8 cellular contexts compared by ENCODE assay signal in the genomic region with DNA sequence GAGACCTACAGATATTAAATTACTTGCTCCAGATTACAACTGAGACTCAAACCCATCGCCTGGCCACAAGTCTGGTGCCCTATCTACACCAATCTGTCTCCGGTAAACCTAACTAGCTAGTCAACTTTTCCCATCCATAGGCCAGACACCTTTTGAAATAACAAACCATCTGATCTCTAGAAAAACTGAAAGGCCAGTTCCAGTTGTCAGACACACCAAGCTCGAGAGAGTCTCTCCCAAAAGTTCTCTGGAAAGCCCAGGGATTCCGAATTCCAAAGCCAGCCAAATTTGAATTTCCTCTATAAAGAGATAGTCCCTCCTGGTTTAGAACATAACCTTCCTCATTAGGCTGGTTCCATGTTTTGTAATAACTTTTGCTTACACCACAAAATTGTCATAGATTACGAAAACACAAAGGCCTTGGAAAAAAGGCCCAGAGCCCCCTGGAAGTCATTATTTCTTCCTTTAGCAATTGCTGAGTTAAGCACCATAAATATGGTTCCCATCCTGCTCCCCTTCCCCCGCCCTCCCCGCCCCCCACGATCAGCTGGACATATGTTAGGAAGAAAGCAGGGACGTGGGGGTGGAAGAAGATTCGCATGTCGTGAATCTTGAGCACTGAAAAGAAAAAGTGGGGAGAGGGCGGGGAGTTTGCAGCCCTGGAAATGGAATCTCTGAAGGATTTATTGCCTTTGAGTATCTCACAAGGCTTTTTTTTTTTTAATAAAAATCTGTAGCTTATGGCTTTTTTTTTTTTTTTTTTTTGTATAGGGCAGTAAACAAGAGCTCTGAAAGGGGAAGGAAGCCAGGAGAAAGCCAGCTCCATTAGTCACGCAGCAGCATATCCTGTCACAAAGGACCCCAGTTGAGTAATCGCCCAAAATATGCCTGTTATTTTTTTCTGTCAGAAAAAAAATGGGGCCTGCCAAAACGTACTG.
A peak's percentile ranks its signal among the peaks of the same experiment; 100 is the strongest.
DNase-seq lines count a peak whose midpoint lies in the region; ATAC-seq and TF ChIP-seq lines count a peak whose summit lies in the region.

No MANE protein-coding gene starts in this region.

- DNase-seq in Daoy (ENCODE audit: low read depth) (peak; percentile 94), NOMO-1 treated with dmso at 0.1 percent for 144 hours (lab: John Stamatoyannopoulos, UW; ENCODE audit: unreplicated experiment) (peak; percentile 94), glutamatergic neuron (no peak), sciatic nerve (ENCODE audit: low spot score) (no peak), NCI-H748 treated with DMSO at 0.1 percent for 48 hours (lab: John Stamatoyannopoulos, UW) (no peak), NCI-H526 treated with DMSO at 0.1 percent for 48 hours (lab: John Stamatoyannopoulos, UW) (no peak)
- DNase-seq in activated naive CD4-positive, alpha-beta T cell treated with anti-CD3 and anti-CD28 coated beads, Interleukin-2, amount 50 U/mL, for 16 hours: peak; percentile 45

- H3K27ac Mint-ChIP-seq in glutamatergic neuron (ENCODE audit: unreplicated experiment): peak overlapping the region; percentile 66

- peak; percentile 89 for ATAC-seq in sciatic nerve
- ATAC-seq in HG02885 (IDR thresholded peaks at IDR 0.05; ENCODE audit: poor library complexity, unreplicated experiment): no peak

- TF ChIP-seq CTCF in glutamatergic neuron (IDR thresholded peaks at IDR 0.05; ENCODE audit: partially characterized antibody, unreplicated experiment): no peak

- peaks cover 1% of the 10 kb centered on the region for H3K27me3 Mint-ChIP-seq in glutamatergic neuron (ENCODE audit: unreplicated experiment)

- peaks cover 5% of the 10 kb centered on the region for H3K4me1 Mint-ChIP-seq in glutamatergic neuron (ENCODE audit: low read depth, unreplicated experiment)

- peaks cover 5% of the 10 kb centered on the region for H3K9me3 Mint-ChIP-seq in glutamatergic neuron (ENCODE audit: unreplicated experiment)

- H3K4me3 Mint-ChIP-seq in glutamatergic neuron (ENCODE audit: unreplicated experiment): no peak overlapping the region

- H3K36me3 Mint-ChIP-seq in glutamatergic neuron (ENCODE audit: unreplicated experiment): peaks cover 7% of the 10 kb centered on the region

- intact Hi-C loops in sciatic nerve (cut with DNase I): no loop called here

Comparison
In these comparisons a context has a peak if more than half of its experiments do, and no peak if none do; other contexts are left out.
1. DNase-seq: peak in Daoy (single experiment), NOMO-1 treated with dmso at 0.1 percent for 144 hours (single experiment) and activated naive CD4-positive, alpha-beta T cell treated with anti-CD3 and anti-CD28 coated beads, Interleukin-2, amount 50 U/mL, for 16 hours (single experiment); none in glutamatergic neuron (single experiment), sciatic nerve (single experiment), NCI-H748 treated with DMSO at 0.1 percent for 48 hours (single experiment) and NCI-H526 treated with DMSO at 0.1 percent for 48 hours (single experiment).